Comparison of ENCODE assay signal across 8 cellular contexts in genomic region chr6:30908700-30909099, GRCh38. TPM values are rescaled to one million over a fixed set of nuclear protein-coding genes. Genes with fewer than 3 reads are reported as not detected.
DNase-seq lines count a peak whose midpoint lies in the region; ATAC-seq and TF ChIP-seq lines count a peak whose summit lies in the region.

No MANE protein-coding gene starts in this region.

- no peak overlapping the region for H3K27ac ChIP-seq in suprapubic skin

- H3K36me3 ChIP-seq in kidney epithelial cell (ENCODE audit: control insufficient read depth, insufficient read depth, low read length) (peaks cover 5% of the 10 kb centered on the region), suprapubic skin (peaks cover 27% of the 10 kb centered on the region)

- peak overlapping the region; percentile 99 for H3K4me3 Mint-ChIP-seq in T-helper 2 cell treated with Interferon-gamma antibody and Interleukin-4, amounts not matched to agents 5 μg/mL and 100 μg/mL, for 36 hours
- H3K4me3 Mint-ChIP-seq in activated naive CD8-positive, alpha-beta T cell treated with anti-CD3 and anti-CD28 coated beads, Interleukin-2, amount 10 ng/mL, durations not matched to agents 7 days and 5 days, result peak overlapping the region; percentile 98

- no peaks in the 10 kb centered on the region for H3K9me3 ChIP-seq in suprapubic skin

- DNase-seq in T-helper 2 cell treated with Interferon-gamma antibody and Interleukin-4, amounts not matched to agents 5 μg/mL and 100 μg/mL, for 36 hours (ENCODE audit: low spot score), result no peak
- DNase-seq in T-helper 2 cell (no peak), kidney epithelial cell (ENCODE audit: low read depth) (no peak), suprapubic skin (ENCODE audit: low spot score in 2 of 2) (no peak), superior temporal gyrus (ENCODE audit: extremely low spot score) (no peak), MV-4-11 (lab: John Stamatoyannopoulos, UW) (no peak)
- no peak for DNase-seq in activated naive CD8-positive, alpha-beta T cell treated with anti-CD3 and anti-CD28 coated beads, Interleukin-2, amount 10 ng/mL, durations not matched to agents 7 days and 5 days

- no peak for TF ChIP-seq CTCF in kidney epithelial cell (IDR thresholded peaks at IDR 0.05; ENCODE audit: insufficient read depth, low read length, poor library complexity, severe bottlenecking)
- no peak for TF ChIP-seq CTCF in suprapubic skin (IDR thresholded peaks at IDR 0.05)

- no peaks in the 10 kb centered on the region for H3K9me3 Mint-ChIP-seq in T-helper 2 cell treated with Interferon-gamma antibody and Interleukin-4, amounts not matched to agents 5 μg/mL and 100 μg/mL, for 36 hours
- no peaks in the 10 kb centered on the region for H3K9me3 Mint-ChIP-seq in activated naive CD8-positive, alpha-beta T cell treated with anti-CD3 and anti-CD28 coated beads, Interleukin-2, amount 10 ng/mL, durations not matched to agents 7 days and 5 days

- H3K27me3 Mint-ChIP-seq in T-helper 2 cell treated with Interferon-gamma antibody and Interleukin-4, amounts not matched to agents 5 μg/mL and 100 μg/mL, for 36 hours (ENCODE audit: low read depth), result no peaks in the 10 kb centered on the region
- H3K27me3 Mint-ChIP-seq in activated naive CD8-positive, alpha-beta T cell treated with anti-CD3 and anti-CD28 coated beads, Interleukin-2, amount 10 ng/mL, durations not matched to agents 7 days and 5 days, result no peaks in the 10 kb centered on the region

- H3K27me3 ChIP-seq in kidney epithelial cell (ENCODE audit: control insufficient read depth, insufficient read depth, low read length) (no peaks in the 10 kb centered on the region), suprapubic skin (no peaks in the 10 kb centered on the region)

- TF ChIP-seq EP300 in suprapubic skin (IDR thresholded peaks at IDR 0.05), result no peak

- POLR2A ChIA-PET in activated naive CD8-positive, alpha-beta T cell treated with anti-CD3 and anti-CD28 coated beads, Interleukin-2, amount 10 ng/mL, durations not matched to agents 7 days and 5 days (lab: Charles Lee), result interaction anchor here (0.6 to 2.3 kb wide), 3 partner anchors 79 to 128 kb away, joined by 3 to 5 read pairs (median 3); no protein-coding TSS in a partner anchor

- no peak for ATAC-seq in activated naive CD8-positive, alpha-beta T cell treated with anti-CD3 and anti-CD28 coated beads, Interleukin-2, amount 10 ng/mL, durations not matched to agents 7 days and 5 days (ENCODE audit: low read depth)
- no peak for ATAC-seq in HG02981 (IDR thresholded peaks at IDR 0.05; ENCODE audit: unreplicated experiment)

- peaks cover 21% of the 10 kb centered on the region for H3K4me1 ChIP-seq in suprapubic skin

- H3K4me3 ChIP-seq in kidney epithelial cell (ENCODE audit: low read depth, low read length), result peak overlapping the region; percentile 79
- H3K4me3 ChIP-seq in suprapubic skin, result peak overlapping the region; percentile 69

- peak overlapping the region; percentile 78 for H3K27ac Mint-ChIP-seq in T-helper 2 cell treated with Interferon-gamma antibody and Interleukin-4, amounts not matched to agents 5 μg/mL and 100 μg/mL, for 36 hours
- H3K27ac Mint-ChIP-seq in activated naive CD8-positive, alpha-beta T cell treated with anti-CD3 and anti-CD28 coated beads, Interleukin-2, amount 10 ng/mL, durations not matched to agents 7 days and 5 days, result peak overlapping the region; percentile 73

- WGBS in suprapubic skin, result 22% methylated on average over 2 of the region's 2 CpGs

- no peak for TF ChIP-seq POLR2A in suprapubic skin (IDR thresholded peaks at IDR 0.05)

- H3K36me3 Mint-ChIP-seq in T-helper 2 cell treated with Interferon-gamma antibody and Interleukin-4, amounts not matched to agents 5 μg/mL and 100 μg/mL, for 36 hours (ENCODE audit: low read depth), result peaks cover 19% of the 10 kb centered on the region
- H3K36me3 Mint-ChIP-seq in activated naive CD8-positive, alpha-beta T cell treated with anti-CD3 and anti-CD28 coated beads, Interleukin-2, amount 10 ng/mL, durations not matched to agents 7 days and 5 days, result peaks cover 14% of the 10 kb centered on the region

- H3K4me1 Mint-ChIP-seq in T-helper 2 cell treated with Interferon-gamma antibody and Interleukin-4, amounts not matched to agents 5 μg/mL and 100 μg/mL, for 36 hours (ENCODE audit: low read depth), result peaks cover 15% of the 10 kb centered on the region
- peaks cover 24% of the 10 kb centered on the region for H3K4me1 Mint-ChIP-seq in activated naive CD8-positive, alpha-beta T cell treated with anti-CD3 and anti-CD28 coated beads, Interleukin-2, amount 10 ng/mL, durations not matched to agents 7 days and 5 days

RNA-seq across cellular contexts. Expression of gene GTF2H4, which starts 0.7 kb away (rescaled TPM):
- 10 to 100 TPM; 26.7 to 36.2 TPM for total RNA-seq in activated naive CD8-positive, alpha-beta T cell treated with anti-CD3 and anti-CD28 coated beads, Interleukin-2, amount 10 ng/mL, durations not matched to agents 7 days and 5 days
- total RNA-seq in kidney epithelial cell, result 23.0 and 27.7 TPM in 2 replicates
- total RNA-seq in suprapubic skin, result 10 to 100 TPM; 10.5 to 33.5 (median 11.3) TPM

RNA-seq across cellular contexts. Expression of gene VARS2, which starts 5.3 kb away (rescaled TPM):
- total RNA-seq in activated naive CD8-positive, alpha-beta T cell treated with anti-CD3 and anti-CD28 coated beads, Interleukin-2, amount 10 ng/mL, durations not matched to agents 7 days and 5 days, result 10 to 100 TPM; 38.0 to 43.1 TPM
- 34.7 and 37.7 TPM in 2 replicates for total RNA-seq in kidney epithelial cell
- total RNA-seq in suprapubic skin, result 10 to 100 TPM; 12.6 to 22.0 (median 19.2) TPM

RNA-seq across cellular contexts. Expression of gene SFTA2, which starts 23.3 kb away (rescaled TPM):
- not detected for total RNA-seq in activated naive CD8-positive, alpha-beta T cell treated with anti-CD3 and anti-CD28 coated beads, Interleukin-2, amount 10 ng/mL, durations not matched to agents 7 days and 5 days
- total RNA-seq in kidney epithelial cell (1.0 TPM in 1 of 2 replicates, not detected in the other), suprapubic skin (not detected)

RNA-seq across cellular contexts. Expression of gene DDR1, which starts 24.4 kb away (rescaled TPM):
- total RNA-seq in activated naive CD8-positive, alpha-beta T cell treated with anti-CD3 and anti-CD28 coated beads, Interleukin-2, amount 10 ng/mL, durations not matched to agents 7 days and 5 days, result 10 to 100 TPM; 10.9 to 11.3 TPM
- total RNA-seq in kidney epithelial cell (171 and 173 TPM in 2 replicates), suprapubic skin (100 to 1,000 TPM; 161 to 210 (median 188) TPM)

RNA-seq across cellular contexts. Expression of gene MUCL3, which starts 32.1 kb away (rescaled TPM):
- total RNA-seq in activated naive CD8-positive, alpha-beta T cell treated with anti-CD3 and anti-CD28 coated beads, Interleukin-2, amount 10 ng/mL, durations not matched to agents 7 days and 5 days, result not detected
- total RNA-seq in kidney epithelial cell, result not detected in 2 replicates
- not detected for total RNA-seq in suprapubic skin
